ENCODE assay signal across 15 cellular contexts in genomic region chr5:142906863-142907671, GRCh38.
DNase-seq lines count a peak whose midpoint lies in the region; ATAC-seq and TF ChIP-seq lines count a peak whose summit lies in the region.
"Had no signal": no experiment of that assay in that cellular context is flagged by ENCODE, and none has a peak within 500 bp of the region (broad histone marks: within the 10 kb centered on the region; RNA-seq: fewer than 3 reads in every experiment).

No MANE protein-coding gene starts in this region.

- intact Hi-C loops in A673 (cut with micrococcal nuclease; ENCODE audit: unreplicated experiment): no loop called here
- intact Hi-C loops in IMR-90 (cut with micrococcal nuclease): no loop called here
- intact Hi-C loops in body of pancreas (cut with DNase I): no loop called here
- intact Hi-C loops in left lung (cut with DNase I): no loop called here
- intact Hi-C loops in adrenal gland (cut with DNase I): no loop called here

- no peaks in the 10 kb centered on the region; the same call in 1 of the 2 replicates for H3K9me1 ChIP-seq in IMR-90 (ENCODE audit: insufficient read depth, low read length)

- H3K9me3 Mint-ChIP-seq in activated CD4-positive, alpha-beta T cell treated with anti-CD3 and anti-CD28 coated beads, Interleukin-2, amount 10 ng/mL, durations not matched to agents 7 days and 5 days: no peaks in the 10 kb centered on the region
- H3K9me3 Mint-ChIP-seq: activated T-cell treated with anti-CD3 and anti-CD28 coated beads, Interleukin-2, amount 50 U/mL, for 72 hours had no signal

- no peak for TF ChIP-seq POLR2A in IMR-90 (IDR thresholded peaks at IDR 0.05; ENCODE audit: low read depth, low read length)
- no peak for TF ChIP-seq POLR2A in body of pancreas (IDR thresholded peaks at IDR 0.05)
- TF ChIP-seq POLR2A in adrenal gland (IDR thresholded peaks at IDR 0.05): no peak

- H3K14ac ChIP-seq in IMR-90 (replicated peaks; ENCODE audit: low read depth, low read length): no peak overlapping the region

- ATAC-seq in IMR-90 (ENCODE audit: low read depth): peak; percentile 72
- peak; percentile 65 for ATAC-seq in body of pancreas
- ATAC-seq in left lung: peak; percentile 34
- ATAC-seq: activated CD4-positive, CD25-positive, alpha-beta regulatory T cell treated with anti-CD3 and anti-CD28 coated beads, Interleukin-2, amount 50 U/mL, for 24 hours; activated T-cell treated with anti-CD3 and anti-CD28 coated beads, Interleukin-2, amount 50 U/mL, for 72 hours; mucosa of descending colon had no signal

- H3K27ac ChIP-seq in A673 (ENCODE audit: low read depth, low read length, poor library complexity, severe bottlenecking): peak overlapping the region; percentile 77
- H3K27ac ChIP-seq in IMR-90 (ENCODE audit: insufficient read depth, low read length): no peak overlapping the region
- peak overlapping the region in 3 of 4 donors; percentile 0 to 43 (median 1) for H3K27ac ChIP-seq in body of pancreas
- H3K27ac ChIP-seq in left lung: peak overlapping the region; percentile 20 to 30
- H3K27ac ChIP-seq in adrenal gland: peak overlapping the region in 1 of 5 donors; percentile 15
- H3K27ac ChIP-seq: skin epidermis had no signal

- H3K9me3 ChIP-seq in A673 (ENCODE audit: low read depth, low read length, poor library complexity, severe bottlenecking): no peaks in the 10 kb centered on the region
- H3K9me3 ChIP-seq in IMR-90 (ENCODE audit: control insufficient read depth, insufficient read depth, low read length): no peaks in the 10 kb centered on the region
- no peaks in the 10 kb centered on the region for H3K9me3 ChIP-seq in body of pancreas
- H3K9me3 ChIP-seq in left lung: no peaks in the 10 kb centered on the region
- no peaks in the 10 kb centered on the region for H3K9me3 ChIP-seq in adrenal gland (replicated peaks in 1 of 3)
- H3K9me3 ChIP-seq: mucosa of descending colon, upper lobe of left lung had no signal

- H3K4ac ChIP-seq in IMR-90 (ENCODE audit: low read depth, low read length): no peak overlapping the region

- in situ Hi-C loops in IMR-90 (cut with MboI; ENCODE audit: low sequenced_read_pairs): loop anchor here (25.0 kb wide), 1 partner anchor 1255 kb away; the partner anchor contains the start of genes KCTD16 and YIPF5

- no peak overlapping the region for H2BK120ac ChIP-seq in IMR-90 (ENCODE audit: low read depth, low read length)

- POLR2A ChIA-PET in A673 (lab: Charles Lee; ENCODE audit: low non-redundant PET) (interaction anchor here (0.6 kb wide), 1 partner anchor 485 kb away, joined by 3 read pairs; no protein-coding TSS in a partner anchor), IMR-90 (lab: Charles Lee; ENCODE audit: unreplicated experiment) (interaction anchor here (1.0 kb wide), 1 partner anchor 671 kb away, joined by 4 read pairs; no protein-coding TSS in a partner anchor)
- POLR2A ChIA-PET in activated CD4-positive, alpha-beta T cell treated with anti-CD3 and anti-CD28 coated beads, Interleukin-2, amount 10 ng/mL, durations not matched to agents 7 days and 5 days (lab: Charles Lee): no interaction called here

- no peak overlapping the region for H4K8ac ChIP-seq in IMR-90 (ENCODE audit: low read depth in 2 of 2, low read length in 2 of 2)

- H4K91ac ChIP-seq in IMR-90 (ENCODE audit: insufficient read depth, low read depth, low read length): no peak overlapping the region

- no CpG with 5 or more reads among the region's 7 CpGs for WGBS in IMR-90 (ENCODE audit: extremely low coverage in 2 of 2, insufficient read length in 1 of 2), 2 experiments
- WGBS in body of pancreas, 2 donors: 70 to 80% methylated on average over 7 of the region's 7 CpGs
- 77 to 84% (median 83%) methylated on average over 7 of the region's 7 CpGs for WGBS in adrenal gland, 4 donors

- no peak for TF ChIP-seq CTCF in A673 (conservative IDR thresholded peaks at IDR 0.05; ENCODE audit: low read depth, low read length)
- TF ChIP-seq CTCF in IMR-90 (conservative IDR thresholded peaks at IDR 0.05; ENCODE audit: low read depth, low read length): no peak
- no peak for TF ChIP-seq CTCF in body of pancreas (IDR thresholded peaks at IDR 0.05)
- no peak for TF ChIP-seq CTCF in left lung (IDR thresholded peaks at IDR 0.05)
- TF ChIP-seq CTCF in adrenal gland (IDR thresholded peaks at IDR 0.05): no peak

- no peak overlapping the region for H2AK9ac ChIP-seq in IMR-90 (replicated peaks; ENCODE audit: low read depth, low read length, poor library complexity)

- no peak overlapping the region for H3K27ac Mint-ChIP-seq in activated CD4-positive, alpha-beta T cell treated with anti-CD3 and anti-CD28 coated beads, Interleukin-2, amount 10 ng/mL, durations not matched to agents 7 days and 5 days
- H3K27ac Mint-ChIP-seq: activated T-cell treated with anti-CD3 and anti-CD28 coated beads, Interleukin-2, amount 50 U/mL, for 72 hours had no signal

- peaks cover 3% of the 10 kb centered on the region for H3K36me3 ChIP-seq in A673 (ENCODE audit: insufficient read depth, low read length, poor library complexity, severe bottlenecking)
- H3K36me3 ChIP-seq in IMR-90 (ENCODE audit: control insufficient read depth, insufficient read depth, low read length): no peaks in the 10 kb centered on the region
- peaks cover 0 to 3% of the 10 kb centered on the region in 2 donors for H3K36me3 ChIP-seq in body of pancreas (replicated peaks in 1 of 2; ENCODE audit: insufficient read depth in 1 of 2, low read depth in 2 of 2)
- peaks cover 0 to 86% of the 10 kb centered on the region in 2 donors for H3K36me3 ChIP-seq in left lung
- peaks cover 0 to 29% of the 10 kb centered on the region in 2 donors for H3K36me3 ChIP-seq in adrenal gland (replicated peaks in 1 of 2)

- H2BK15ac ChIP-seq in IMR-90 (ENCODE audit: low read depth, low read length): no peak overlapping the region

- dilution Hi-C loops in IMR-90 (cut with HindIII; ENCODE audit: low sequenced_read_pairs, unreplicated experiment): no loop called here

- H3K27me3 Mint-ChIP-seq in activated CD4-positive, alpha-beta T cell treated with anti-CD3 and anti-CD28 coated beads, Interleukin-2, amount 10 ng/mL, durations not matched to agents 7 days and 5 days: no peaks in the 10 kb centered on the region

- no peak overlapping the region for H3K9ac ChIP-seq in IMR-90 (ENCODE audit: low read depth, low read length)

- peaks cover 43% of the 10 kb centered on the region for H3K36me3 Mint-ChIP-seq in activated CD4-positive, alpha-beta T cell treated with anti-CD3 and anti-CD28 coated beads, Interleukin-2, amount 10 ng/mL, durations not matched to agents 7 days and 5 days (ENCODE audit: low read depth)

- H4K5ac ChIP-seq in IMR-90 (ENCODE audit: low read depth, low read length): no peak overlapping the region

- no peak overlapping the region for H3K4me3 Mint-ChIP-seq in activated CD4-positive, alpha-beta T cell treated with anti-CD3 and anti-CD28 coated beads, Interleukin-2, amount 10 ng/mL, durations not matched to agents 7 days and 5 days
- H3K4me3 Mint-ChIP-seq: activated T-cell treated with anti-CD3 and anti-CD28 coated beads, Interleukin-2, amount 50 U/mL, for 72 hours had no signal

- CTCF ChIA-PET in A673 (lab: Charles Lee): no interaction called here
- CTCF ChIA-PET in IMR-90 (lab: Yijun Ruan, JAX): interaction anchor here (0.6 kb wide), 1 partner anchor 199 kb away, joined by 3 read pairs; no protein-coding TSS in a partner anchor
- CTCF ChIA-PET in activated CD4-positive, alpha-beta T cell treated with anti-CD3 and anti-CD28 coated beads, Interleukin-2, amount 10 ng/mL, durations not matched to agents 7 days and 5 days (lab: Charles Lee): interaction anchor here (2.2 kb wide), 1 partner anchor 158 kb away, joined by 7 read pairs; no protein-coding TSS in a partner anchor

- no peaks in the 10 kb centered on the region for H3K4me1 Mint-ChIP-seq in activated CD4-positive, alpha-beta T cell treated with anti-CD3 and anti-CD28 coated beads, Interleukin-2, amount 10 ng/mL, durations not matched to agents 7 days and 5 days

- 0 out of 2 replicates have a peak overlapping the region, but pooled peaks have one; percentile 44 for H3K18ac ChIP-seq in IMR-90 (ENCODE audit: low read depth, low read length)

- H3K23ac ChIP-seq in IMR-90 (ENCODE audit: low read depth, low read length): no peak overlapping the region

- H3K79me1 ChIP-seq in IMR-90 (ENCODE audit: low read depth in 1 of 2, low read length in 2 of 2): no peaks in the 10 kb centered on the region

- peak overlapping the region; percentile 23 for H2AFZ ChIP-seq in IMR-90 (replicated peaks; ENCODE audit: low read length, poor library complexity)

- H2AK5ac ChIP-seq in IMR-90 (ENCODE audit: low read depth, low read length): 0 out of 2 replicates have a peak overlapping the region, but pooled peaks have one; percentile 14

- H3K27me3 ChIP-seq in A673 (replicated peaks; ENCODE audit: insufficient read depth, low read depth, low read length, poor library complexity) (no peaks in the 10 kb centered on the region), IMR-90 (ENCODE audit: control insufficient read depth, insufficient read depth, low read length) (no peaks in the 10 kb centered on the region; the same call in 1 of the 2 replicates), body of pancreas (no peaks in the 10 kb centered on the region), left lung (no peaks in the 10 kb centered on the region), adrenal gland (no peaks in the 10 kb centered on the region)
- H3K27me3 ChIP-seq: upper lobe of left lung had no signal

- peak overlapping the region; percentile 71; the same call in 1 of the 2 replicates for H3K4me2 ChIP-seq in IMR-90 (ENCODE audit: low read depth, low read length)

- TF ChIP-seq RAD21 in IMR-90 (IDR thresholded peaks at IDR 0.05; ENCODE audit: low read length): no peak

- H4K20me1 ChIP-seq in IMR-90 (ENCODE audit: insufficient read depth, low read length): no peaks in the 10 kb centered on the region

- H3K4me3 ChIP-seq in A673 (ENCODE audit: low read depth, low read length, poor library complexity, severe bottlenecking) (no peak overlapping the region), IMR-90 (ENCODE audit: insufficient read depth, low read depth, low read length) (no peak overlapping the region), body of pancreas (no peak overlapping the region), left lung (no peak overlapping the region), adrenal gland (no peak overlapping the region)
- H3K4me3 ChIP-seq: mucosa of descending colon, skin epidermis, upper lobe of left lung had no signal

- H2BK5ac ChIP-seq in IMR-90 (ENCODE audit: low read depth, low read length, poor library complexity, severe bottlenecking): no peak overlapping the region

- no peak overlapping the region for H2BK20ac ChIP-seq in IMR-90 (ENCODE audit: low read depth, low read length)

- BruUV-seq in A673 (replicated peaks; lab: Mats Ljungman, UMichigan) (no TSS peak), IMR-90 (replicated peaks; lab: Mats Ljungman, UMichigan) (no TSS peak)

- DNase-seq in A673 (ENCODE audit: low spot score) (peak; percentile 96), IMR-90 (peak; percentile 96), body of pancreas (peak; percentile 27 to 56 (median 46)), left lung (no peak), SHP77 treated with DMSO at 0.1 percent for 48 hours (lab: John Stamatoyannopoulos, UW) (no peak), NCI-H1105 (lab: John Stamatoyannopoulos, UW) (no peak), adrenal gland (no peak)
- no peak for DNase-seq in activated CD4-positive, alpha-beta T cell treated with anti-CD3 and anti-CD28 coated beads, Interleukin-2, amount 10 ng/mL, durations not matched to agents 7 days and 5 days
- DNase-seq: activated T-cell treated with anti-CD3 and anti-CD28 coated beads, Interleukin-2, amount 50 U/mL, for 72 hours; aorta; DMS79 treated with DMSO at 0.1 percent for 48 hours; mucosa of descending colon; upper lobe of left lung had no signal

- H3K4me1 ChIP-seq in A673 (ENCODE audit: insufficient read depth, low read length, poor library complexity, severe bottlenecking) (peaks cover 16% of the 10 kb centered on the region), IMR-90 (ENCODE audit: control insufficient read depth, insufficient read depth, low read length) (peaks cover 3% of the 10 kb centered on the region), body of pancreas (peaks cover 16% of the 10 kb centered on the region), left lung (peaks cover 0 to 13% of the 10 kb centered on the region in 2 donors), adrenal gland (replicated peaks in 1 of 2) (no peaks in the 10 kb centered on the region)

- H3K56ac ChIP-seq in IMR-90 (ENCODE audit: extremely low read depth, insufficient read depth, low read length): no peak overlapping the region

Comparison
In these comparisons a context has a peak if more than half of its experiments do, and no peak if none do; other contexts are left out.
1. DNase-seq: peak in A673 (single experiment), IMR-90 (single experiment) and body of pancreas (4 of 4); none in left lung (0 of 2), SHP77 treated with DMSO at 0.1 percent for 48 hours (single experiment), NCI-H1105 (single experiment), activated CD4-positive, alpha-beta T cell treated with anti-CD3 and anti-CD28 coated beads, Interleukin-2, amount 10 ng/mL, durations not matched to agents 7 days and 5 days (single experiment) and adrenal gland (0 of 7).
2. Peak in every context shown above with its lines, with median percentiles within 50 percentile points of each other: ATAC-seq.